ENCODE assay signal across 8 cellular contexts in the genomic region with DNA sequence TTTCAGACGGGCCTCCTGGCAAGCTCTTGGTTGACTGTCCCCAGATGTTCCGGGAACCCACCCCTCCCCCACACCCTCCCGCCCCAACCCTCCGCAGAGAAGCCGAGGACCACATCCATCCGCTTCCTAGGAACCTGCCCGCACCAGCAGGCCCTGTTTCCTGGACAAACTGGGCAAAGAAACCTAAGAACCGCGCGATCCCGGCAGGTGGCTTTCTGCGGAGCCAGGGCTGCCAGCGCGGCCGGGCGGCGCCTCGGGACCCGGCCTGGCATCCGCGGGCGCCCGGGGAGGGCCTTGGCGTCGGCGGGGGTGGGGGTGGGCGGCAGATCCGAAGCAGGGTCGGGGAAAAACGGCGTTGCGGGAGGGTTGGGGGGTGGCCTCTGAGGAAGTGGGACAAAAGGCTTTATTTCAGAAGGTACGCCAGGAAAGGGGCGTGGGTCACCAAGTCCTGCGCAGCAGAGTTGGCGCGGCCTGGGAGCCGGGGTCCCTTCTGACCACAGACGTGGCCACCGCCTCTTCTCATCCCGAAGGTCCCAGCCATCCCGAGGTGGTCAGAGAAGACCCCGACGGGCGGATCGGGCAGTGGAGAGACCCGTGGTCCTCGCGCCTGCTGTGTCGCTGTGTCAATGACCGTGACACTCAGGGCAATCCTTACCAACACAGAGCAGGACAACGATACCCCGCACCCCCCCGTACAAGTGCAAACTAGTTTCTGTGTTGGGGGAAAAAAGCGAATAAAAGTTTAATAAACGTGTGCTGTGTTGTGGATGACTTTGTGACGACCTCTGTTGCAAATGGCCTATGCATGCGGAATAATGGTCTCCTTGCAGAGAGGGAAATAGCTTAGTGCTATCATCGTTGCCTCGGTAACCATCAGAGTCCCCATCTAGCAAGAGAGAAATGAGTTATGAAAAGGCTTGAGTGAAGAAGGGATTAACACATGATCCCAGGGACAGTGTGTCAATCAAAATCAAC. TPM values are rescaled to one million over a fixed set of nuclear protein-coding genes. Genes with fewer than 3 reads are reported as not detected.
DNase-seq lines count a peak whose midpoint lies in the region; ATAC-seq and TF ChIP-seq lines count a peak whose summit lies in the region.

No MANE protein-coding gene starts in this region.

- peaks cover 37 to 64% of the 10 kb centered on the region in 2 donors for H3K27me3 ChIP-seq in right atrium auricular region

- H3K36me3 Mint-ChIP-seq in activated CD4-positive, alpha-beta T cell treated with anti-CD3 and anti-CD28 coated beads, Interleukin-2, amount 10 ng/mL, durations not matched to agents 24 days and 14 days (ENCODE audit: low read depth), result peaks cover 13% of the 10 kb centered on the region
- no peaks in the 10 kb centered on the region for H3K36me3 Mint-ChIP-seq in T-cell

- H3K4me3 ChIP-seq in right atrium auricular region, result peak overlapping the region; percentile 2 to 22
- H3K4me3 ChIP-seq in skin epidermis, result peak overlapping the region in 5 of 7 experiments; percentile 10 to 42 (median 14)

- peaks cover 72% of the 10 kb centered on the region for H3K27me3 Mint-ChIP-seq in activated CD4-positive, alpha-beta T cell treated with anti-CD3 and anti-CD28 coated beads, Interleukin-2, amount 10 ng/mL, durations not matched to agents 24 days and 14 days
- peaks cover 55 to 74% of the 10 kb centered on the region in 2 donors for H3K27me3 Mint-ChIP-seq in T-cell

- no peak for TF ChIP-seq CTCF in right atrium auricular region (IDR thresholded peaks at IDR 0.05)

- no peaks in the 10 kb centered on the region for H3K36me3 ChIP-seq in right atrium auricular region

- intact Hi-C loops in activated CD4-positive, alpha-beta T cell treated with anti-CD3 and anti-CD28 coated beads, Interleukin-2, amount 10 ng/mL, durations not matched to agents 24 days and 14 days (cut with micrococcal nuclease), result loop anchor here (1.0 to 5.0 kb wide), 2 partner anchors 10 to 1172 kb away; no protein-coding TSS in a partner anchor

- DNase-seq in activated CD4-positive, alpha-beta T cell treated with anti-CD3 and anti-CD28 coated beads, Interleukin-2, amount 10 ng/mL, durations not matched to agents 24 days and 14 days, result peak; percentile 64
- DNase-seq in activated CD4-positive, alpha-beta T cell treated with anti-CD3 and anti-CD28 coated beads for 4 hours, result no peak
- peak in 1 of 34 experiments; percentile 19 for DNase-seq in T-cell
- no peak for DNase-seq in right atrium auricular region (ENCODE audit: low spot score)
- DNase-seq in occipital lobe (lab: John Stamatoyannopoulos, UW), result no peak
- DNase-seq in SKM-1 (lab: John Stamatoyannopoulos, UW; ENCODE audit: unreplicated experiment), result no peak

- peak in 1 of 4 experiments; percentile 41 for ATAC-seq in T-cell (replicated peaks in 1 of 4)
- ATAC-seq in HG03457 (IDR thresholded peaks at IDR 0.05; ENCODE audit: unreplicated experiment), result no peak

- H3K9me3 ChIP-seq in right atrium auricular region, result peaks cover 0 to 8% of the 10 kb centered on the region in 2 donors

- peaks cover 13% of the 10 kb centered on the region for H3K4me1 Mint-ChIP-seq in activated CD4-positive, alpha-beta T cell treated with anti-CD3 and anti-CD28 coated beads, Interleukin-2, amount 10 ng/mL, durations not matched to agents 24 days and 14 days
- peaks cover 29 to 33% (median 32%) of the 10 kb centered on the region in 3 donors for H3K4me1 Mint-ChIP-seq in T-cell

- H3K27ac ChIP-seq in right atrium auricular region, result no peak overlapping the region
- no peak overlapping the region for H3K27ac ChIP-seq in skin epidermis

- CTCF ChIA-PET in T-cell (lab: Charles Lee), result interaction anchor here in 1 of 2 donors (0.6 kb wide), 1 partner anchor 542 kb away, joined by 4 read pairs; no protein-coding TSS in a partner anchor

- H3K4me3 Mint-ChIP-seq in activated CD4-positive, alpha-beta T cell treated with anti-CD3 and anti-CD28 coated beads, Interleukin-2, amount 10 ng/mL, durations not matched to agents 24 days and 14 days, result no peak overlapping the region
- H3K4me3 Mint-ChIP-seq in T-cell, result peak overlapping the region; percentile 54 to 70 (median 57)

- H3K9me3 Mint-ChIP-seq in activated CD4-positive, alpha-beta T cell treated with anti-CD3 and anti-CD28 coated beads, Interleukin-2, amount 10 ng/mL, durations not matched to agents 24 days and 14 days, result peaks cover 13% of the 10 kb centered on the region
- peaks cover 0 to 9% (median 2%) of the 10 kb centered on the region in 3 donors for H3K9me3 Mint-ChIP-seq in T-cell

- peak overlapping the region; percentile 61 for H3K27ac Mint-ChIP-seq in activated CD4-positive, alpha-beta T cell treated with anti-CD3 and anti-CD28 coated beads, Interleukin-2, amount 10 ng/mL, durations not matched to agents 24 days and 14 days
- H3K27ac Mint-ChIP-seq in T-cell, result peak overlapping the region in 1 of 2 donors; percentile 57

- POLR2A ChIA-PET in T-cell (lab: Charles Lee), result no interaction called here

- peaks cover 0 to 39% of the 10 kb centered on the region in 2 donors for H3K4me1 ChIP-seq in right atrium auricular region

RNA-seq across cellular contexts. Expression of gene GATA3, which starts 19.5 kb away (rescaled TPM):
- total RNA-seq in activated CD4-positive, alpha-beta T cell treated with anti-CD3 and anti-CD28 coated beads, Interleukin-2, amount 10 ng/mL, durations not matched to agents 24 days and 14 days, result 79.7 and 81.0 TPM in 2 replicates
- total RNA-seq in T-cell (10 to 100 TPM; 47.2 to 98.1 (median 59.9) TPM), right atrium auricular region (1 to 10 TPM in 1 of 2 donors, under 1 TPM in 1; 0.52 to 1.4 TPM), occipital lobe (not detected)

Comparison
In these comparisons a context has a peak if more than half of its experiments do, and no peak if none do; other contexts are left out.
1. RNA of gene GATA3, which starts 19.5 kb away (total RNA-seq): 79.7 to 81.0 TPM in activated CD4-positive, alpha-beta T cell treated with anti-CD3 and anti-CD28 coated beads, Interleukin-2, amount 10 ng/mL, durations not matched to agents 24 days and 14 days and 47.2 to 98.1 TPM in T-cell; 0.52 to 1.4 TPM in right atrium auricular region and not detected in occipital lobe (single experiment); every median in the first group is over 10 times any median in the second.